ENCODE assay signal across 30 cellular contexts in genomic region chr10:110709444-110709828, GRCh38.
"Had no signal": no experiment of that assay in that cellular context is flagged by ENCODE, and none has a peak within 500 bp of the region (broad histone marks: within the 10 kb centered on the region; RNA-seq: fewer than 3 reads in every experiment).

No MANE protein-coding gene starts in this region.

- H3K27ac Mint-ChIP-seq: activated T-cell treated with anti-CD3 and anti-CD28 coated beads, Interleukin-2, amount 50 U/mL, for 24 hours; immature natural killer cell; stimulated activated memory B cell treated with anti-CD40 and anti-IgM and Interleukin-4, amounts not matched to agents 10 μg/mL and 1 μg/mL and 100 μg/mL, for 72 hours; stimulated activated naive CD8-positive, alpha-beta T cell treated with anti-CD3 and anti-CD28 coated beads, Interleukin-15, amount 100 ng/mL, for 72 hours; T-helper 17 cell had no signal

- H3K4me3 ChIP-seq: gastroesophageal sphincter, vagina had no signal

- H3K27ac ChIP-seq: brain microvascular endothelial cell, gastroesophageal sphincter, vagina, WERI-Rb-1 had no signal

- H3K36me3 ChIP-seq: brain microvascular endothelial cell, gastroesophageal sphincter, vagina, WERI-Rb-1 had no signal

- H3K9me3 ChIP-seq: gastroesophageal sphincter, vagina had no signal

- H3K4me1 Mint-ChIP-seq: central memory CD8-positive, alpha-beta T cell; immature natural killer cell; naive thymus-derived CD8-positive, alpha-beta T cell; stimulated activated memory B cell treated with anti-CD40 and anti-IgM and Interleukin-4, amounts not matched to agents 10 μg/mL and 1 μg/mL and 100 μg/mL, for 72 hours; stimulated activated naive CD8-positive, alpha-beta T cell treated with anti-CD3 and anti-CD28 coated beads, Interleukin-15, amount 100 ng/mL, for 72 hours; T-helper 17 cell had no signal

- H3K27me3 Mint-ChIP-seq: activated T-cell treated with anti-CD3 and anti-CD28 coated beads, Interleukin-2, amount 50 U/mL, for 24 hours; central memory CD8-positive, alpha-beta T cell; type B pancreatic cell had no signal

- H3K27me3 ChIP-seq: brain microvascular endothelial cell, gastroesophageal sphincter, vagina had no signal

- H3K36me3 Mint-ChIP-seq: immature natural killer cell; naive thymus-derived CD8-positive, alpha-beta T cell; stimulated activated memory B cell treated with anti-CD40 and anti-IgM and Interleukin-4, amounts not matched to agents 10 μg/mL and 1 μg/mL and 100 μg/mL, for 72 hours; type B pancreatic cell had no signal

- H3K4me3 Mint-ChIP-seq: activated T-cell treated with anti-CD3 and anti-CD28 coated beads, Interleukin-2, amount 50 U/mL, for 24 hours; central memory CD8-positive, alpha-beta T cell; immature natural killer cell; naive thymus-derived CD8-positive, alpha-beta T cell; neural crest cell; stimulated activated memory B cell treated with anti-CD40 and anti-IgM and Interleukin-4, amounts not matched to agents 10 μg/mL and 1 μg/mL and 100 μg/mL, for 72 hours; stimulated activated naive CD8-positive, alpha-beta T cell treated with anti-CD3 and anti-CD28 coated beads, Interleukin-15, amount 100 ng/mL, for 72 hours; T-helper 17 cell; type B pancreatic cell had no signal

- DNase-seq: activated CD4-positive, alpha-beta T cell treated with anti-CD3 and anti-CD28 coated beads for 48 hours; activated CD4-positive, alpha-beta T cell treated with anti-CD3 and anti-CD28 coated beads, Interleukin-2, amount 50 U/mL, for 48 hours; activated CD8-positive, alpha-beta memory T cell treated with anti-CD3 and anti-CD28 coated beads, Interleukin-2, amount 50 U/mL, for 48 hours; activated gamma-delta T cell; activated naive CD4-positive, alpha-beta T cell treated with anti-CD3 and anti-CD28 coated beads, Interleukin-2, amount 50 U/mL, for 16 hours; activated T-cell treated with anti-CD3 and anti-CD28 coated beads, Interleukin-2, amount 50 U/mL, for 24 hours; amniotic stem cell; brain microvascular endothelial cell; effector CD8-positive, alpha-beta T cell; hypothalamus; immature natural killer cell; kidney; naive thymus-derived CD8-positive, alpha-beta T cell; occipital lobe; small intestine; stimulated activated CD4-positive, alpha-beta T cell treated with anti-CD3 and anti-CD28 coated beads, Interleukin-4, amount 100 ng/mL, for 4 hours; stimulated activated CD8-positive, alpha-beta memory T cell treated with anti-CD3 and anti-CD28 coated beads, Interleukin-4, amount 100 ng/mL, for 48 hours; stimulated activated naive CD8-positive, alpha-beta T cell treated with anti-CD3 and anti-CD28 coated beads, Interleukin-15, amount 100 ng/mL, for 72 hours; substantia nigra; T-helper 17 cell; T1000; WERI-Rb-1 had no signal

- H3K4me1 ChIP-seq: gastroesophageal sphincter, vagina had no signal

- H3K9me3 Mint-ChIP-seq: activated T-cell treated with anti-CD3 and anti-CD28 coated beads, Interleukin-2, amount 50 U/mL, for 24 hours; central memory CD8-positive, alpha-beta T cell; immature natural killer cell; neural crest cell; stimulated activated memory B cell treated with anti-CD40 and anti-IgM and Interleukin-4, amounts not matched to agents 10 μg/mL and 1 μg/mL and 100 μg/mL, for 72 hours; stimulated activated naive CD8-positive, alpha-beta T cell treated with anti-CD3 and anti-CD28 coated beads, Interleukin-15, amount 100 ng/mL, for 72 hours; type B pancreatic cell had no signal

- ATAC-seq: activated CD4-positive, CD25-positive, alpha-beta regulatory T cell treated with anti-CD3 and anti-CD28 coated beads, Interleukin-2, amount 50 U/mL, for 24 hours; gastroesophageal sphincter; naive thymus-derived CD8-positive, alpha-beta T cell; SK-N-SH treated with all-trans-retinoic acid at 6 μM for 48 hours; stimulated activated memory B cell treated with anti-CD40 and anti-IgM and Interleukin-4, amounts not matched to agents 10 μg/mL and 1 μg/mL and 100 μg/mL, for 72 hours; stimulated activated naive CD8-positive, alpha-beta T cell treated with anti-CD3 and anti-CD28 coated beads, Interleukin-15, amount 100 ng/mL, for 72 hours; T-helper 17 cell had no signal
